23 cellular contexts compared by ENCODE assay signal in genomic region chr4:109020861-109021260, GRCh38.
"Had no signal": no experiment of that assay in that cellular context is flagged by ENCODE, and none has a peak within 500 bp of the region (broad histone marks: within the 10 kb centered on the region; RNA-seq: fewer than 3 reads in every experiment).

No MANE protein-coding gene starts in this region.

- H3K4me3 ChIP-seq: colonic mucosa, coronary artery, dorsolateral prefrontal cortex, esophagus muscularis mucosa, esophagus squamous epithelium, gastrocnemius medialis, gastroesophageal sphincter, heart left ventricle, heart right ventricle had no signal

- DNase-seq: colonic mucosa; cortex of kidney; dermis blood vessel endothelial cell; dorsolateral prefrontal cortex; effector CD4-positive, alpha-beta T cell; effector CD8-positive, alpha-beta T cell; effector memory CD4-positive, alpha-beta T cell; effector memory CD8-positive, alpha-beta T cell; endodermal cell; erythroblast; esophagus squamous epithelium; foreskin fibroblast; foreskin keratinocyte; foreskin melanocyte; gastrocnemius medialis; glutamatergic neuron; head of caudate nucleus; heart left ventricle; heart right ventricle had no signal

- H3K27me3 ChIP-seq: colonic mucosa, dorsolateral prefrontal cortex, esophagus muscularis mucosa, esophagus squamous epithelium, foreskin keratinocyte, gastrocnemius medialis, gastroesophageal sphincter, heart left ventricle, heart right ventricle had no signal

- H3K27ac ChIP-seq: colonic mucosa, coronary artery, dorsolateral prefrontal cortex, epithelial cell of prostate, esophagus muscularis mucosa, esophagus squamous epithelium, foreskin keratinocyte, gastrocnemius medialis, gastroesophageal sphincter, heart left ventricle, heart right ventricle had no signal

- H3K4me1 ChIP-seq: colonic mucosa, esophagus muscularis mucosa, esophagus squamous epithelium, foreskin keratinocyte, gastrocnemius medialis, gastroesophageal sphincter, heart left ventricle, heart right ventricle had no signal

- H3K9me3 ChIP-seq: colonic mucosa, esophagus squamous epithelium, gastrocnemius medialis had no signal

- H3K36me3 ChIP-seq: colonic mucosa, esophagus muscularis mucosa, esophagus squamous epithelium, gastrocnemius medialis, gastroesophageal sphincter, heart left ventricle, heart right ventricle had no signal
